In genomic region chr14:100239840-100240724, GRCh38 we compare ENCODE assay signal across 8 cellular contexts. TPM values are rescaled to one million over a fixed set of nuclear protein-coding genes. Genes with fewer than 3 reads are reported as not detected.
DNase-seq lines count a peak whose midpoint lies in the region; ATAC-seq and TF ChIP-seq lines count a peak whose summit lies in the region.

No MANE protein-coding gene starts in this region.

- H3K36me3 ChIP-seq in colonic mucosa: no peaks in the 10 kb centered on the region

- peak overlapping the region; percentile 84 to 92 for H3K9ac ChIP-seq in colonic mucosa (ENCODE audit: low read depth in 2 of 2, low read length in 2 of 2)

- intact Hi-C loops in colonic mucosa (cut with DNase I): no loop called here

- ATAC-seq in GM18873 (IDR thresholded peaks at IDR 0.05; ENCODE audit: low FRiP score, unreplicated experiment): peak; percentile 27
- ATAC-seq in HG03135 (IDR thresholded peaks at IDR 0.05; ENCODE audit: unreplicated experiment): peak; percentile 47

- H3K4me3 ChIP-seq in AG04450 (ENCODE audit: low read depth, low read length) (peak overlapping the region; percentile 91), colonic mucosa (peak overlapping the region; percentile 97)

- H3K27ac ChIP-seq in AG04450 (ENCODE audit: low read depth, low read length) (peak overlapping the region; percentile 81), colonic mucosa (peak overlapping the region; percentile 99)

- POLR2A ChIA-PET in AG04450 (lab: Yijun Ruan, JAX): interaction anchor here (1.1 to 1.2 kb wide), 2 partner anchors 22 to 57 kb away, joined by 3 read pairs; no protein-coding TSS in a partner anchor

- peaks cover 8% of the 10 kb centered on the region for H3K4me1 ChIP-seq in colonic mucosa

- TF ChIP-seq CTCF in AG04450 (IDR thresholded peaks at IDR 0.05; ENCODE audit: low read depth, low read length) (peak; percentile 43), colonic mucosa (IDR thresholded peaks at IDR 0.05) (peak; percentile 40)

- CTCF ChIA-PET in AG04450 (lab: Charles Lee): interaction anchor here (0.6 to 1.7 kb wide), 19 partner anchors 10 to 270 kb away, joined by 3 to 9 read pairs (median 4); no protein-coding TSS in a partner anchor

- H3K27me3 ChIP-seq in AG04450 (ENCODE audit: control insufficient read depth, insufficient read depth, low read length): no peaks in the 10 kb centered on the region
- H3K27me3 ChIP-seq in colonic mucosa: no peaks in the 10 kb centered on the region

- peak; percentile 83 for DNase-seq in AG04450 (ENCODE audit: low read depth, low spot score)
- peak; percentile 96 for DNase-seq in NCI-H226
- DNase-seq in activated CD4-positive, alpha-beta T cell treated with anti-CD3 and anti-CD28 coated beads for 4 hours: peak; percentile 84 to 87
- DNase-seq in colonic mucosa: peak; percentile 85
- DNase-seq in left kidney (ENCODE audit: low read depth, low spot score): peak; percentile 95
- peak; percentile 76 to 86 for DNase-seq in stimulated activated CD4-positive, alpha-beta T cell treated with anti-CD3 and anti-CD28 coated beads, Interleukin-1b, Interleukin-23, amount 100 ng/mL, for 4 hours (ENCODE audit: low read depth in 2 of 2)

- H3K9me3 ChIP-seq in AG04450 (ENCODE audit: control insufficient read depth, insufficient read depth, low read length) (no peaks in the 10 kb centered on the region; the same call in 1 of the 2 replicates), colonic mucosa (no peaks in the 10 kb centered on the region)

RNA-seq across cellular contexts. Expression of gene YY1, which starts 1.1 kb away (rescaled TPM):
- polyA plus RNA-seq in AG04450 (2011; rRNA removed): 38.0 and 45.6 TPM in 2 replicates
- 25.5 and 27.2 TPM in 2 replicates for polyA minus RNA-seq in AG04450 (2011; rRNA and poly(A)+ RNA removed)
- 10 to 100 TPM; 73.2 to 90.4 TPM for total RNA-seq in colonic mucosa

Comparison
In these comparisons a context has a peak if more than half of its experiments do, and no peak if none do; other contexts are left out.
1. Peak in every context shown above with its lines: DNase-seq, ATAC-seq, H3K4me3 ChIP-seq and H3K27ac ChIP-seq.